1 cellular context compared by ENCODE assay signal in genomic region chr13:113413178-113413897, GRCh38.
TF ChIP-seq lines count a peak whose summit lies in the region.

No MANE protein-coding gene starts in this region.

TF ChIP-seq in WTC11, 78 proteins besides CTCF, POLR2A, EP300 and RAD21 (continued from another document):
- no peak for TF ChIP-seq FOXP4 (CRISPR knock-in tag; IDR thresholded peaks at IDR 0.05)
- TF ChIP-seq ELF4 (CRISPR knock-in tag; IDR thresholded peaks at IDR 0.05; ENCODE audit: low read depth), result no peak
- TF ChIP-seq AFF4 (CRISPR knock-in tag; IDR thresholded peaks at IDR 0.05; ENCODE audit: borderline replicate concordance), result no peak
- no peak for TF ChIP-seq PRRX2 (CRISPR knock-in tag; IDR thresholded peaks at IDR 0.05)
